ENCODE assay signal across 8 cellular contexts in genomic region chr5:75265731-75266130, GRCh38. TPM values are rescaled to one million over a fixed set of nuclear protein-coding genes. Genes with fewer than 3 reads are reported as not detected.
DNase-seq lines count a peak whose midpoint lies in the region; TF ChIP-seq lines count a peak whose summit lies in the region.

No MANE protein-coding gene starts in this region.

- TF ChIP-seq CTCF in OCI-LY3 (IDR thresholded peaks at IDR 0.05; ENCODE audit: low read depth, low read length), result peak; percentile 56
- TF ChIP-seq CTCF in epithelial cell of esophagus (IDR thresholded peaks at IDR 0.05; ENCODE audit: insufficient read depth, low read depth, low read length, missing control alignments), result peak; percentile 73
- peak in 1 of 2 experiments; percentile 20 for TF ChIP-seq CTCF in tibial artery (IDR thresholded peaks at IDR 0.05)

- intact Hi-C loops in tibial artery (cut with DNase I; ENCODE audit: low total_unique reads), result no loop called here

- no peak overlapping the region for H3K4me2 ChIP-seq in OCI-LY3 (ENCODE audit: low read length)

- H3K27ac ChIP-seq in OCI-LY3 (ENCODE audit: low read length) (no peak overlapping the region), tibial artery (no peak overlapping the region)

- no peaks in the 10 kb centered on the region for H3K27me3 ChIP-seq in OCI-LY3 (ENCODE audit: low read depth, low read length)
- H3K27me3 ChIP-seq in tibial artery, result no peaks in the 10 kb centered on the region

- H4K20me1 ChIP-seq in OCI-LY3 (ENCODE audit: insufficient read depth, low read length), result no peaks in the 10 kb centered on the region

- peak; percentile 33 for DNase-seq in SIG-M5 treated with dmso at 0.1 percent for 504 hours (lab: John Stamatoyannopoulos, UW; ENCODE audit: unreplicated experiment)
- no peak for DNase-seq in SIG-M5 (lab: John Stamatoyannopoulos, UW)
- DNase-seq in epithelial cell of esophagus (ENCODE audit: low read depth), result peak; percentile 70
- peak; percentile 71 for DNase-seq in renal cortical epithelial cell (ENCODE audit: low read depth)
- DNase-seq in tibial artery, result no peak
- DNase-seq in NCI-H1930 (lab: John Stamatoyannopoulos, UW), result no peak
- no peak for DNase-seq in UCSD-AML1 (lab: John Stamatoyannopoulos, UW; ENCODE audit: unreplicated experiment)

- H3K36me3 ChIP-seq in OCI-LY3 (replicated peaks; ENCODE audit: low read depth, low read length) (no peaks in the 10 kb centered on the region), tibial artery (no peaks in the 10 kb centered on the region)

- H3K4me3 ChIP-seq in OCI-LY3 (ENCODE audit: low read length) (no peak overlapping the region), epithelial cell of esophagus (ENCODE audit: low read length) (no peak overlapping the region), tibial artery (no peak overlapping the region)

- H3K4me1 ChIP-seq in OCI-LY3 (ENCODE audit: low read length), result no peaks in the 10 kb centered on the region
- no peaks in the 10 kb centered on the region for H3K4me1 ChIP-seq in tibial artery

- no peak overlapping the region for H2AFZ ChIP-seq in OCI-LY3 (ENCODE audit: low read depth, low read length)

- H3K79me2 ChIP-seq in OCI-LY3 (ENCODE audit: low read length), result no peaks in the 10 kb centered on the region

- H3K9ac ChIP-seq in OCI-LY3 (ENCODE audit: low read length), result no peak overlapping the region

- no peaks in the 10 kb centered on the region for H3K9me3 ChIP-seq in OCI-LY3 (ENCODE audit: insufficient read depth, low read length)
- H3K9me3 ChIP-seq in tibial artery, result no peaks in the 10 kb centered on the region

RNA-seq across cellular contexts. Expression of gene ANKRD31, which starts 29.1 kb away (rescaled TPM):
- under 0.01 and 0.25 TPM in 2 replicates for total RNA-seq in renal cortical epithelial cell

Comparison
In these comparisons a context has a peak if more than half of its experiments do, and no peak if none do; other contexts are left out.
1. DNase-seq: peak in SIG-M5 treated with dmso at 0.1 percent for 504 hours (single experiment), epithelial cell of esophagus (single experiment) and renal cortical epithelial cell (single experiment); none in SIG-M5 (single experiment), tibial artery (0 of 2), NCI-H1930 (0 of 2) and UCSD-AML1 (single experiment).